ENCODE assay signal across 7 cellular contexts in the genomic region with DNA sequence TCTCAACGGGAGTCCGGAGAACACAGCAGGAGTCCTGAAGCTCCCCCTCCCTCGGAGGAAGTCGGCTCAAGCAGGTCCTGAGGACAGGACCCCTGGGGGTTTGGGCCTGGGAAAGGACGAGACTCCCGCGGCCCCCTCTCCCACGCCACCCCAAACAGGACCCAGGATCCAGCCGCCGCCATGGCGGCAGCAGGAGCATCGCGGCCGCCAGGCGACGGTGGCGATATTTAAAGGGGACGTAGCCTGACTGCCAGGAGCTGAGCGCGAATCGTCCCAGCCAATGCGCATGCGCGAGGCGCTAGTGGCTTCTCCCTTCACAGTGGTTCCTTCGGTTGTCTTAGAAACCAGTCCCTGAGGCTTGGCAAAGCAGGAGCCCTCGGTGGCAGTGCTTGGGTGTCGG.
DNase-seq lines count a peak whose midpoint lies in the region; ATAC-seq and TF ChIP-seq lines count a peak whose summit lies in the region.
"Not testable (repeated sequence)": the region's sequence is repeated elsewhere in the genome, so short reads cannot be mapped to it uniquely, and the experiment has no call there.

No MANE protein-coding gene starts in this region.

- TF ChIP-seq CTCF in fibroblast of the aortic adventitia (IDR thresholded peaks at IDR 0.05; ENCODE audit: insufficient read depth, low read length): not testable (repeated sequence)

- ATAC-seq in GM18907 (IDR thresholded peaks at IDR 0.05; ENCODE audit: unreplicated experiment) (peak; percentile 92), HG03354 (IDR thresholded peaks at IDR 0.05; ENCODE audit: poor library complexity, severe bottlenecking, unreplicated experiment) (peak; percentile 90)
- not testable (repeated sequence) for ATAC-seq in T-helper 17 cell

- not testable (repeated sequence) for H3K9me3 ChIP-seq in T-helper 17 cell (ENCODE audit: control insufficient read depth, low read length, poor library complexity, severe bottlenecking)

- H3K9me3 Mint-ChIP-seq in activated naive CD4-positive, alpha-beta T cell treated with anti-CD3 and anti-CD28 coated beads, Interleukin-2, amount 50 U/mL, for 24 hours: not testable (repeated sequence)

- not testable (repeated sequence) for H3K27ac Mint-ChIP-seq in T-helper 17 cell; activated naive CD4-positive, alpha-beta T cell treated with anti-CD3 and anti-CD28 coated beads, Interleukin-2, amount 50 U/mL, for 24 hours

- not testable (repeated sequence) for H3K36me3 Mint-ChIP-seq in T-helper 17 cell (ENCODE audit: low read depth); activated naive CD4-positive, alpha-beta T cell treated with anti-CD3 and anti-CD28 coated beads, Interleukin-2, amount 50 U/mL, for 24 hours

- not testable (repeated sequence) for H3K27me3 Mint-ChIP-seq in T-helper 17 cell; activated naive CD4-positive, alpha-beta T cell treated with anti-CD3 and anti-CD28 coated beads, Interleukin-2, amount 50 U/mL, for 24 hours

- not testable (repeated sequence) for H3K4me3 Mint-ChIP-seq in T-helper 17 cell
- peak overlapping the region; percentile 57 for H3K4me3 Mint-ChIP-seq in activated naive CD4-positive, alpha-beta T cell treated with anti-CD3 and anti-CD28 coated beads, Interleukin-2, amount 50 U/mL, for 24 hours

- DNase-seq in T-helper 17 cell (peak; percentile 20 to 63 (median 56)), fibroblast of the aortic adventitia (ENCODE audit: low read depth) (peak; percentile 49), middle frontal gyrus (ENCODE audit: extremely low spot score, low spot score) (peak; percentile 77)
- peak; percentile 42 to 62 (median 51) for DNase-seq in stimulated activated CD4-positive, alpha-beta T cell treated with anti-CD3 and anti-CD28 coated beads, Interleukin-1b, Interleukin-23, amount 100 ng/mL, for 24 hours (ENCODE audit: low read depth in 4 of 4, low spot score in 1 of 4)

- H3K4me1 Mint-ChIP-seq in T-helper 17 cell; activated naive CD4-positive, alpha-beta T cell treated with anti-CD3 and anti-CD28 coated beads, Interleukin-2, amount 50 U/mL, for 24 hours: not testable (repeated sequence)

- peak overlapping the region; percentile 56 for H3K4me3 ChIP-seq in fibroblast of the aortic adventitia (ENCODE audit: low read depth, low read length)
